19 cellular contexts compared by ENCODE assay signal in genomic region chr13:45392811-45393210, GRCh38. TPM values are rescaled to one million over a fixed set of nuclear protein-coding genes. Genes with fewer than 3 reads are reported as not detected.
DNase-seq lines count a peak whose midpoint lies in the region; ATAC-seq and TF ChIP-seq lines count a peak whose summit lies in the region.
"Had no signal": no experiment of that assay in that cellular context is flagged by ENCODE, and none has a peak within 500 bp of the region (broad histone marks: within the 10 kb centered on the region; RNA-seq: fewer than 3 reads in every experiment).

No MANE protein-coding gene starts in this region.

- H3K36me3 ChIP-seq in left ventricle myocardium inferior (peaks cover 29% of the 10 kb centered on the region), neuronal stem cell (replicated peaks in 1 of 2; ENCODE audit: control insufficient read depth in 2 of 2, insufficient read depth in 2 of 2, low read length in 2 of 2) (peaks cover 3 to 33% of the 10 kb centered on the region in 2 donors)
- H3K36me3 ChIP-seq: BE2C had no signal

- no peak overlapping the region for H3K4me2 ChIP-seq in neuronal stem cell (ENCODE audit: insufficient read depth, low read length, poor library complexity, severe bottlenecking)
- H3K4me2 ChIP-seq: GM23338 had no signal

- H3K27ac ChIP-seq in left ventricle myocardium inferior (replicated peaks) (peak overlapping the region; percentile 45), coronary artery (no peak overlapping the region), neuronal stem cell (replicated peaks; ENCODE audit: low read length) (no peak overlapping the region)

- DNase-seq in left ventricle myocardium inferior, result no peak
- DNase-seq in left cardiac atrium, result no peak
- peak; percentile 52 for DNase-seq in coronary artery (ENCODE audit: low spot score)
- no peak for DNase-seq in neuronal stem cell (ENCODE audit: low spot score)
- DNase-seq in NCI-H446 treated with DMSO at 0.1 percent for 48 hours (lab: John Stamatoyannopoulos, UW), result no peak
- DNase-seq: ACHN; BE2C; C1 segment of cervical spinal cord; CD4-positive, CD25-positive, alpha-beta regulatory T cell; CD8-positive, alpha-beta memory T cell; COR-L47; DMS 273 treated with DMSO at 0.1 percent for 48 hours; DMS53; DND-41; EL; HCEC 1CT had no signal

- H2BK12ac ChIP-seq in neuronal stem cell (ENCODE audit: low read length), result no peak overlapping the region

- H3K27me3 ChIP-seq in left ventricle myocardium inferior (ENCODE audit: low read depth), result no peaks in the 10 kb centered on the region
- H3K27me3 ChIP-seq in neuronal stem cell (ENCODE audit: control insufficient read depth in 3 of 3, insufficient read depth in 3 of 3, low read depth in 1 of 3, low read length in 3 of 3), result no peaks in the 10 kb centered on the region
- H3K27me3 ChIP-seq: BE2C had no signal

- H2BK120ac ChIP-seq in neuronal stem cell (ENCODE audit: low read depth, low read length), result no peak overlapping the region

- peak overlapping the region; percentile 7 for H3K18ac ChIP-seq in neuronal stem cell (ENCODE audit: low read length)

- H3K9ac ChIP-seq in neuronal stem cell (ENCODE audit: low read depth, low read length, poor library complexity), result no peak overlapping the region

- H3K23ac ChIP-seq in neuronal stem cell (ENCODE audit: low read depth, low read length, poor library complexity), result no peak overlapping the region

- H3K79me1 ChIP-seq in neuronal stem cell (ENCODE audit: low read depth, low read length), result no peaks in the 10 kb centered on the region

- WGBS in neuronal stem cell (ENCODE audit: extremely low coverage in 2 of 2, insufficient read length in 2 of 2, insufficient replicate concordance in 1 of 2), 2 donors, result no CpG with 5 or more reads among the region's 5 CpGs

- no peak overlapping the region for H2BK15ac ChIP-seq in neuronal stem cell (ENCODE audit: low read length)

- no peak overlapping the region for H3K14ac ChIP-seq in neuronal stem cell (ENCODE audit: low read length)

- H2AFZ ChIP-seq in neuronal stem cell (ENCODE audit: low read length), result no peak overlapping the region
- H2AFZ ChIP-seq: GM23338 had no signal

- H2AK5ac ChIP-seq in neuronal stem cell (ENCODE audit: low read depth, low read length), result no peak overlapping the region

- no peak overlapping the region for H3K4ac ChIP-seq in neuronal stem cell (ENCODE audit: low read length)

- H3K4me3 ChIP-seq in left ventricle myocardium inferior, result no peak overlapping the region
- H3K4me3 ChIP-seq in coronary artery, result no peak overlapping the region
- H3K4me3 ChIP-seq in neuronal stem cell (ENCODE audit: low read length in 2 of 2), result no peak overlapping the region
- H3K4me3 ChIP-seq: GM12878, GM23338 had no signal

- no peak for ATAC-seq in left cardiac atrium
- no peak for ATAC-seq in GM19467 (IDR thresholded peaks at IDR 0.05; ENCODE audit: unreplicated experiment)
- ATAC-seq: GM12878, GM23338 had no signal

- no peak for TF ChIP-seq CTCF in left ventricle myocardium inferior (IDR thresholded peaks at IDR 0.05; ENCODE audit: borderline replicate concordance)
- no peak for TF ChIP-seq CTCF in coronary artery (IDR thresholded peaks at IDR 0.05)

- H4K8ac ChIP-seq in neuronal stem cell (ENCODE audit: low read depth, low read length), result no peak overlapping the region

- H3K9me3 ChIP-seq in left ventricle myocardium inferior (replicated peaks) (no peaks in the 10 kb centered on the region), neuronal stem cell (replicated peaks in 1 of 2; ENCODE audit: control insufficient read depth in 2 of 2, insufficient read depth in 1 of 2, low read depth in 1 of 2, low read length in 2 of 2) (no peaks in the 10 kb centered on the region)
- H3K9me3 ChIP-seq: BE2C had no signal

- intact Hi-C loops in left ventricle myocardium inferior (cut with micrococcal nuclease), result no loop called here
- intact Hi-C loops in left cardiac atrium (cut with DNase I), result no loop called here

- H4K91ac ChIP-seq in neuronal stem cell (ENCODE audit: low read depth, low read length, poor library complexity), result no peak overlapping the region

- no peak overlapping the region for H2BK5ac ChIP-seq in neuronal stem cell (ENCODE audit: low read length)

- peaks cover 65% of the 10 kb centered on the region for H3K4me1 ChIP-seq in left ventricle myocardium inferior
- H3K4me1 ChIP-seq in neuronal stem cell (ENCODE audit: control insufficient read depth in 2 of 2, insufficient read depth in 1 of 2, low read depth in 1 of 2, low read length in 2 of 2), result no peaks in the 10 kb centered on the region
- H3K4me1 ChIP-seq: BE2C had no signal

RNA-seq across cellular contexts. Expression of gene SLC25A30, which starts 25.4 kb away (rescaled TPM):
- total RNA-seq in left ventricle myocardium inferior, result 175 TPM
- total RNA-seq in left cardiac atrium, result 10 to 100 TPM; 57.9 to 73.8 TPM
- 8.0 TPM for polyA plus RNA-seq in neuronal stem cell (2013, experiment 1 of 2)
- polyA plus RNA-seq in neuronal stem cell (2013, experiment 2 of 2), result 9.0 TPM

RNA-seq across cellular contexts. Expression of gene TPT1, which starts 51.8 kb away (rescaled TPM):
- 4,332 TPM for total RNA-seq in left ventricle myocardium inferior
- 1,000 to 10,000 TPM; 3,599 to 3,935 TPM for total RNA-seq in left cardiac atrium
- 2,914 TPM for polyA plus RNA-seq in neuronal stem cell (2013, experiment 1 of 2)
- polyA plus RNA-seq in neuronal stem cell (2013, experiment 2 of 2), result 3,114 TPM
